Comparison of ENCODE assay signal across 21 cellular contexts in the genomic region with DNA sequence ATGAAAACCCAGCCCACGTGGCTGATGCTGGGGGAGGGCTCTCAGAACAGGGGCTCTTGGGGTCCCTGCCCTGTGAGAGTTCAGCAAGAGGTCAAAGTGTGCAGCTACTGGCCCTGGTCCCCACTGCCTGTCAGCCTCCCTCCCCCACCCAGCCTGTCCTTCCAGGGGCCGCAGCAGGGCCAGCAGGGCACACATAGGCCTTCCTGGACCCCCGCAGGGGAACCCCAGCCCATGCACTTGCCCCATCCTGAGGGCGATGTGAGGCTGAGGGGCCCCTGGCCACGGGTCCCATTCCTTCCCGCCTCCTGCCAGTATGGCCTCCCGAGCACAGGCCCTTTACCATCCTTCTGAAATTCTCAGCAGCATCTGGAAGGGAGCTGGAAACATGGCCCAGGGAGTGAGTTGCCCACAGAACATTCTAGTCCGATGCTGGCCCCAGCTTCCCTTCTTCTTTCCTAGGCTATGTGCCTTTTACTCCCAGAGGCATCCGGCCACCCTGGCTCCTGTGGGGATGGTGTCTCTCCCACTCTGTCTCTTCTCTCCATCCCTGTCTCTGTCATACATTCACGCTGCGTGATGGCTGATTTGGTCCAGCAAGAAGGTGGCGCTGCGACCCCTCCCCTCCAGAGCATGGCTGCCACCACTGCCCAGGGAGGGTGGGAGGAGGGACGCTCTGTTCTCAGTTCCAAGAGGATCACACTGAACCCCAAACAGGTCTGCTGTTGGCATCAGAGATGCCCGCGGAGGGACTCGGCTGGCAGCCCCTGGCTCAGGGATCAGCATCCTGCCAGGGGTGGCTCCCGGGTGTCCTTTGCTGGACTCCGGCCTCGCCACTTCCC. TPM values are rescaled to one million over a fixed set of nuclear protein-coding genes. Genes with fewer than 3 reads are reported as not detected.
DNase-seq lines count a peak whose midpoint lies in the region; ATAC-seq and TF ChIP-seq lines count a peak whose summit lies in the region.
"Had no signal": no experiment of that assay in that cellular context is flagged by ENCODE, and none has a peak within 500 bp of the region (broad histone marks: within the 10 kb centered on the region; RNA-seq: fewer than 3 reads in every experiment).

No MANE protein-coding gene starts in this region.

- no peaks in the 10 kb centered on the region for H3K9me3 ChIP-seq in right atrium auricular region
- H3K9me3 ChIP-seq in neuronal stem cell (replicated peaks in 1 of 2; ENCODE audit: control insufficient read depth in 2 of 2, insufficient read depth in 1 of 2, low read depth in 1 of 2, low read length in 2 of 2): peaks cover 0 to 7% of the 10 kb centered on the region in 2 donors
- no peaks in the 10 kb centered on the region for H3K9me3 ChIP-seq in suprapubic skin
- no peaks in the 10 kb centered on the region for H3K9me3 ChIP-seq in stomach

- WGBS in neuronal stem cell (ENCODE audit: extremely low coverage in 2 of 2, insufficient read length in 2 of 2, insufficient replicate concordance in 1 of 2), 2 donors: no CpG with 5 or more reads among the region's 20 CpGs
- whole genome bisulfite sequencing in suprapubic skin: 71% methylated on average over 19 of the region's 20 CpGs
- 77 to 84% (median 81%) methylated on average over 18 to 20 of the region's 20 CpGs for WGBS in stomach, 5 donors

- DNase-seq in cardiac septum (ENCODE audit: low spot score) (peak; percentile 72), right atrium auricular region (ENCODE audit: low spot score) (no peak), chondrocyte (ENCODE audit: low spot score) (peak; percentile 70), neuronal stem cell (ENCODE audit: low spot score) (no peak), suprapubic skin (ENCODE audit: low spot score in 2 of 2) (peak; percentile 37 to 75), stomach (no peak)
- DNase-seq: AML-193; C1 segment of cervical spinal cord; CD8-positive, alpha-beta T cell; DND-41; Karpas-422; MV-4-11; NCI-H1105 treated with DMSO at 0.1 percent for 48 hours; NCI-H2081; NCI-H2171; NCI-H345; NCI-H524; NCI-H82 had no signal

- intact Hi-C loops in cardiac septum (cut with DNase I) (no loop called here), stomach (cut with DNase I; ENCODE audit: low total_unique reads) (no loop called here)

- H2AK5ac ChIP-seq in neuronal stem cell (ENCODE audit: low read depth, low read length): peak overlapping the region; percentile 91

- H3K36me3 Mint-ChIP-seq in chondrocyte (ENCODE audit: low read depth): no peaks in the 10 kb centered on the region
- H3K36me3 Mint-ChIP-seq: CD8-positive, alpha-beta T cell had no signal

- H3K27me3 ChIP-seq in right atrium auricular region (no peaks in the 10 kb centered on the region), neuronal stem cell (ENCODE audit: control insufficient read depth in 3 of 3, insufficient read depth in 3 of 3, low read depth in 1 of 3, low read length in 3 of 3) (no peaks in the 10 kb centered on the region), suprapubic skin (no peaks in the 10 kb centered on the region), stomach (peaks cover 0 to 48% (median 9%) of the 10 kb centered on the region in 3 donors)

- no peak overlapping the region for H2BK5ac ChIP-seq in neuronal stem cell (ENCODE audit: low read length)

- no peak overlapping the region for H2AFZ ChIP-seq in neuronal stem cell (ENCODE audit: low read length)

- H3K4me3 ChIP-seq in right atrium auricular region: no peak overlapping the region
- H3K4me3 ChIP-seq in neuronal stem cell (ENCODE audit: low read length in 2 of 2): no peak overlapping the region
- H3K4me3 ChIP-seq in suprapubic skin: no peak overlapping the region
- H3K4me3 ChIP-seq in stomach: no peak overlapping the region
- H3K4me3 ChIP-seq: GM12878 had no signal

- H3K4me1 ChIP-seq in right atrium auricular region (no peaks in the 10 kb centered on the region), neuronal stem cell (ENCODE audit: control insufficient read depth in 2 of 2, insufficient read depth in 1 of 2, low read depth in 1 of 2, low read length in 2 of 2) (peaks cover 0 to 7% of the 10 kb centered on the region in 2 donors), suprapubic skin (no peaks in the 10 kb centered on the region), stomach (no peaks in the 10 kb centered on the region)

- no peak overlapping the region for H3K9ac ChIP-seq in neuronal stem cell (ENCODE audit: low read depth, low read length, poor library complexity)

- H3K27ac Mint-ChIP-seq in chondrocyte (ENCODE audit: unreplicated experiment): no peak overlapping the region
- H3K27ac Mint-ChIP-seq: CD8-positive, alpha-beta T cell had no signal

- TF ChIP-seq EP300 in suprapubic skin (IDR thresholded peaks at IDR 0.05) (no peak), stomach (IDR thresholded peaks at IDR 0.05) (no peak)

- no peak overlapping the region for H4K8ac ChIP-seq in neuronal stem cell (ENCODE audit: low read depth, low read length)

- no peak for ATAC-seq in GM21515 (IDR thresholded peaks at IDR 0.05; ENCODE audit: unreplicated experiment)
- ATAC-seq: CD8-positive, alpha-beta T cell; GM12878; Panc1 had no signal

- H3K4ac ChIP-seq in neuronal stem cell (ENCODE audit: low read length): no peak overlapping the region

- H3K14ac ChIP-seq in neuronal stem cell (ENCODE audit: low read length): no peak overlapping the region

- H2BK15ac ChIP-seq in neuronal stem cell (ENCODE audit: low read length): no peak overlapping the region

- H2BK12ac ChIP-seq in neuronal stem cell (ENCODE audit: low read length): no peak overlapping the region

- H3K36me3 ChIP-seq in right atrium auricular region (no peaks in the 10 kb centered on the region), neuronal stem cell (replicated peaks in 1 of 2; ENCODE audit: control insufficient read depth in 2 of 2, insufficient read depth in 2 of 2, low read length in 2 of 2) (no peaks in the 10 kb centered on the region), suprapubic skin (no peaks in the 10 kb centered on the region), stomach (no peaks in the 10 kb centered on the region)

- no peaks in the 10 kb centered on the region for H3K4me1 Mint-ChIP-seq in chondrocyte (ENCODE audit: low read depth)

- peaks cover 5% of the 10 kb centered on the region for H3K9me3 Mint-ChIP-seq in chondrocyte (ENCODE audit: low read depth)
- H3K9me3 Mint-ChIP-seq: CD8-positive, alpha-beta T cell had no signal

- peak overlapping the region; percentile 34 for H3K23ac ChIP-seq in neuronal stem cell (ENCODE audit: low read depth, low read length, poor library complexity)

- H2BK120ac ChIP-seq in neuronal stem cell (ENCODE audit: low read depth, low read length): no peak overlapping the region

- no peak overlapping the region for H3K27ac ChIP-seq in right atrium auricular region
- no peak overlapping the region for H3K27ac ChIP-seq in neuronal stem cell (replicated peaks; ENCODE audit: low read length)
- no peak overlapping the region for H3K27ac ChIP-seq in suprapubic skin
- no peak overlapping the region for H3K27ac ChIP-seq in stomach

- H3K4me2 ChIP-seq in neuronal stem cell (ENCODE audit: insufficient read depth, low read length, poor library complexity, severe bottlenecking): no peak overlapping the region

- no peak for TF ChIP-seq CTCF in right atrium auricular region (IDR thresholded peaks at IDR 0.05)
- TF ChIP-seq CTCF in chondrocyte (IDR thresholded peaks at IDR 0.05): no peak
- no peak for TF ChIP-seq CTCF in suprapubic skin (IDR thresholded peaks at IDR 0.05)
- no peak for TF ChIP-seq CTCF in stomach (IDR thresholded peaks at IDR 0.05)

- H3K4me3 Mint-ChIP-seq in chondrocyte (ENCODE audit: unreplicated experiment): no peak overlapping the region
- H3K4me3 Mint-ChIP-seq: CD8-positive, alpha-beta T cell had no signal

- no peaks in the 10 kb centered on the region for H3K79me1 ChIP-seq in neuronal stem cell (ENCODE audit: low read depth, low read length)

- H3K27me3 Mint-ChIP-seq in chondrocyte (ENCODE audit: low read depth): peaks cover 12% of the 10 kb centered on the region

- peak overlapping the region; percentile 41 for H3K18ac ChIP-seq in neuronal stem cell (ENCODE audit: low read length)

- TF ChIP-seq POLR2A in suprapubic skin (IDR thresholded peaks at IDR 0.05) (no peak), stomach (IDR thresholded peaks at IDR 0.05) (no peak)

- no peak overlapping the region for H4K91ac ChIP-seq in neuronal stem cell (ENCODE audit: low read depth, low read length, poor library complexity)

RNA-seq across cellular contexts. Expression of gene MRPL36, which starts 19.6 kb away (rescaled TPM):
- total RNA-seq in cardiac septum (43.2 TPM), right atrium auricular region (10 to 100 TPM; 40.5 to 41.2 TPM), chondrocyte (37.4 to 50.8 TPM (median 48.3 TPM) in 3 replicates), suprapubic skin (10 to 100 TPM; 13.7 to 62.5 (median 41.2) TPM), stomach (10 to 100 TPM in 4 of 5 donors, 1 to 10 TPM in 1; 4.9 to 96.9 (median 26.7) TPM)
- polyA plus RNA-seq in neuronal stem cell (2013, experiment 1 of 2): 54.5 TPM
- polyA plus RNA-seq in neuronal stem cell (2013, experiment 2 of 2): 56.1 TPM
- polyA plus RNA-seq in stomach: 100 to 1,000 TPM in 1 of 3 donors, 10 to 100 TPM in 2; 67.4 to 101 (median 90.0) TPM

RNA-seq across cellular contexts. Expression of gene NDUFS6, which starts 21.2 kb away (rescaled TPM):
- total RNA-seq in cardiac septum (78.6 TPM), right atrium auricular region (100 to 1,000 TPM; 130 to 135 TPM), chondrocyte (23.7 to 31.3 TPM (median 25.7 TPM) in 3 replicates), suprapubic skin (10 to 100 TPM; 38.9 to 64.5 (median 51.2) TPM), stomach (10 to 100 TPM in 4 of 5 donors, not detected in 1; 12.8 to 86.0 (median 39.7) TPM)
- polyA plus RNA-seq in neuronal stem cell (2013, experiment 1 of 2): 149 TPM
- polyA plus RNA-seq in neuronal stem cell (2013, experiment 2 of 2): 147 TPM
- polyA plus RNA-seq in stomach: 10 to 100 TPM; 92.6 to 95.0 (median 93.3) TPM

Comparison
In these comparisons a context has a peak if more than half of its experiments do, and no peak if none do; other contexts are left out.
1. DNase-seq: peak in cardiac septum (single experiment), chondrocyte (single experiment) and suprapubic skin (2 of 2); none in right atrium auricular region (single experiment), neuronal stem cell (single experiment) and stomach (single experiment).